22 cellular contexts compared by ENCODE assay signal in the genomic region with DNA sequence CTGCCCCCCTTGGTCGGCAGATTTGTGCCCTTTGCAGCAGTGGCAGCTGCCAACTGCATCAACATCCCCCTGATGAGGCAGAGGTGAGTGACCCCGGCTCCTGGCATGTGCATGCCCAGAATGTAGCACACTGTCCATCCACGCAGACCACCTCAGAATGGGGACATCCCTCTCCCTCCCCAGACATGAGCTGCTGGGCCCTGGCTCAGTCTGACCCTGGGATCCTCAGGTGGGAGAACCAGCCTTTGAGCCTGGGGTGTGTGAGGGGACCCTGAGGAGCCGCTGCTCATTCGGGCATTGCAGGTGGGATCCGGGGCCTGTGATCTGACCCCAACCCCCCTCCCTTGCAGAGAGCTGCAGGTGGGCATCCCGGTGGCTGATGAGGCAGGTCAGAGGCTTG. TPM values are rescaled to one million over a fixed set of nuclear protein-coding genes. Genes with fewer than 3 reads are reported as not detected.
DNase-seq lines count a peak whose midpoint lies in the region; ATAC-seq and TF ChIP-seq lines count a peak whose summit lies in the region.
"Had no signal": no experiment of that assay in that cellular context is flagged by ENCODE, and none has a peak within 500 bp of the region (broad histone marks: within the 10 kb centered on the region; RNA-seq: fewer than 3 reads in every experiment).

No MANE protein-coding gene starts in this region.

- no peak overlapping the region for H2BK12ac ChIP-seq in neuronal stem cell (ENCODE audit: low read length)

- peak overlapping the region; percentile 33 for H3K18ac ChIP-seq in neuronal stem cell (ENCODE audit: low read length)

- no peak overlapping the region for H3K9ac ChIP-seq in neuronal stem cell (ENCODE audit: low read depth, low read length, poor library complexity)
- H3K9ac ChIP-seq: BLaER1 had no signal

- no peak overlapping the region for H4K91ac ChIP-seq in neuronal stem cell (ENCODE audit: low read depth, low read length, poor library complexity)

- H4K8ac ChIP-seq in neuronal stem cell (ENCODE audit: low read depth, low read length): no peak overlapping the region

- TF ChIP-seq CTCF in HEK293 (tag by site-specific recombination; IDR thresholded peaks at IDR 0.05): no peak
- no peak for TF ChIP-seq CTCF in RWPE1 (conservative IDR thresholded peaks at IDR 0.05; ENCODE audit: low read depth)
- no peak for TF ChIP-seq CTCF in spleen (IDR thresholded peaks at IDR 0.05 in 8 of 11, conservative IDR thresholded peaks at IDR 0.05 in 3 of 11)

- peaks cover 15% of the 10 kb centered on the region for H3K4me1 ChIP-seq in HEK293 (ENCODE audit: control insufficient read depth, insufficient read depth, low read length)
- H3K4me1 ChIP-seq in neuronal stem cell (ENCODE audit: control insufficient read depth in 2 of 2, insufficient read depth in 1 of 2, low read depth in 1 of 2, low read length in 2 of 2): peaks cover 13 to 14% of the 10 kb centered on the region in 2 donors
- peaks cover 9 to 36% (median 22%) of the 10 kb centered on the region in 6 donors for H3K4me1 ChIP-seq in spleen

- H3K27ac ChIP-seq in HEK293 (ENCODE audit: extremely low read depth, low read depth, low read length) (no peak overlapping the region), RWPE1 (peak overlapping the region; percentile 1; the same call in 1 of the 2 replicates), neuronal stem cell (replicated peaks; ENCODE audit: low read length) (no peak overlapping the region), spleen (no peak overlapping the region)
- H3K27ac ChIP-seq: BLaER1 had no signal

- TF ChIP-seq POLR2A in spleen (IDR thresholded peaks at IDR 0.05): no peak

- H3K4me2 ChIP-seq in neuronal stem cell (ENCODE audit: insufficient read depth, low read length, poor library complexity, severe bottlenecking): no peak overlapping the region
- H3K4me2 ChIP-seq: BLaER1 had no signal

- no peaks in the 10 kb centered on the region for H3K79me1 ChIP-seq in neuronal stem cell (ENCODE audit: low read depth, low read length)

- no peak overlapping the region for H2BK15ac ChIP-seq in neuronal stem cell (ENCODE audit: low read length)

- ATAC-seq in GM19328 (IDR thresholded peaks at IDR 0.05; ENCODE audit: unreplicated experiment): no peak
- ATAC-seq in HG02938 (IDR thresholded peaks at IDR 0.05; ENCODE audit: unreplicated experiment): no peak
- ATAC-seq in GM21423 (IDR thresholded peaks at IDR 0.05; ENCODE audit: unreplicated experiment): no peak

- H3K9me3 ChIP-seq in HEK293 (ENCODE audit: control insufficient read depth, insufficient read depth, low read depth, low read length): no peaks in the 10 kb centered on the region
- peaks cover 0 to 2% of the 10 kb centered on the region in 2 donors for H3K9me3 ChIP-seq in neuronal stem cell (replicated peaks in 1 of 2; ENCODE audit: control insufficient read depth in 2 of 2, insufficient read depth in 1 of 2, low read depth in 1 of 2, low read length in 2 of 2)
- no peaks in the 10 kb centered on the region for H3K9me3 ChIP-seq in spleen
- H3K9me3 ChIP-seq: BE2C, BLaER1 had no signal

- H3K4ac ChIP-seq in neuronal stem cell (ENCODE audit: low read length): no peak overlapping the region

- no peak overlapping the region for H3K14ac ChIP-seq in neuronal stem cell (ENCODE audit: low read length)

- POLR2A ChIA-PET in HEK293 (lab: Yijun Ruan, JAX): no interaction called here
- POLR2A ChIA-PET in RWPE1 (lab: Yijun Ruan, JAX; ENCODE audit: low non-redundant PET): no interaction called here

- H3K36me3 ChIP-seq in HEK293 (ENCODE audit: control insufficient read depth in 2 of 2, insufficient read depth in 1 of 2, low read length in 2 of 2) (peaks cover 0 to 19% of the 10 kb centered on the region in 2 experiments; a peak in 1 of 3 replicates), neuronal stem cell (replicated peaks in 1 of 2; ENCODE audit: control insufficient read depth in 2 of 2, insufficient read depth in 2 of 2, low read length in 2 of 2) (no peaks in the 10 kb centered on the region), spleen (peaks cover 5 to 61% (median 49%) of the 10 kb centered on the region in 6 donors)
- H3K36me3 ChIP-seq: BE2C had no signal

- H3K27me3 ChIP-seq in neuronal stem cell (ENCODE audit: control insufficient read depth in 3 of 3, insufficient read depth in 3 of 3, low read depth in 1 of 3, low read length in 3 of 3) (peaks cover 7 to 44% (median 32%) of the 10 kb centered on the region in 3 experiments), spleen (replicated peaks in 1 of 7) (no peaks in the 10 kb centered on the region)
- H3K27me3 ChIP-seq: BE2C, BLaER1 had no signal

- no CpG with 5 or more reads among the region's 7 CpGs for WGBS in neuronal stem cell (ENCODE audit: extremely low coverage in 2 of 2, insufficient read length in 2 of 2, insufficient replicate concordance in 1 of 2), 2 donors
- 73 to 95% (median 83%) methylated on average over 2 to 7 of the region's 7 CpGs for WGBS in spleen, 5 donors

- peak overlapping the region; percentile 41 for H2AK5ac ChIP-seq in neuronal stem cell (ENCODE audit: low read depth, low read length)

- no peak overlapping the region for H2BK5ac ChIP-seq in neuronal stem cell (ENCODE audit: low read length)

- H2BK120ac ChIP-seq in neuronal stem cell (ENCODE audit: low read depth, low read length): no peak overlapping the region

- no peak overlapping the region for H3K23ac ChIP-seq in neuronal stem cell (ENCODE audit: low read depth, low read length, poor library complexity)

- CTCF ChIA-PET in HEK293 (lab: Yijun Ruan, JAX) (interaction anchor here (2.5 kb wide), 1 partner anchor 18 kb away, joined by 17 read pairs; no protein-coding TSS in a partner anchor), RWPE1 (lab: Yijun Ruan, JAX) (interaction anchor here (0.6 kb wide), 2 partner anchors 13 to 40 kb away, joined by 3 to 4 read pairs; no protein-coding TSS in a partner anchor)

- H2AFZ ChIP-seq in neuronal stem cell (ENCODE audit: low read length): no peak overlapping the region

- H3K4me3 ChIP-seq in HEK293 (ENCODE audit: low read depth, low read length) (no peak overlapping the region), neuronal stem cell (ENCODE audit: low read length in 2 of 2) (no peak overlapping the region), spleen (no peak overlapping the region)
- H3K4me3 ChIP-seq: BLaER1 had no signal

- DNase-seq in RWPE1 (ENCODE audit: low spot score) (no peak), neuronal stem cell (ENCODE audit: low spot score) (no peak), spleen (peak; percentile 59), DMS153 treated with DMSO at 0.1 percent for 48 hours (lab: John Stamatoyannopoulos, UW; ENCODE audit: unreplicated experiment) (no peak)
- DNase-seq: 8988T; ACHN; BE2C; C1 segment of cervical spinal cord; CD4-positive, alpha-beta memory T cell; CD4-positive, CD25-positive, alpha-beta regulatory T cell; CD8-positive, alpha-beta memory T cell; COR-L47; DMS 273 treated with DMSO at 0.1 percent for 48 hours; DMS153; DMS79 treated with DMSO at 0.1 percent for 48 hours; GF-D8 had no signal

- intact Hi-C loops in spleen (cut with DNase I; ENCODE audit: low total_unique reads): no loop called here

TF ChIP-seq in HEK293, 187 proteins besides CTCF, POLR2A, EP300 and RAD21:
- TF ChIP-seq ZNF221 (tag by site-specific recombination; IDR thresholded peaks at IDR 0.05; ENCODE audit: borderline replicate concordance): no peak
- 0 out of 2 replicates have a peak, but pooled peaks have one; percentile 3 for TF ChIP-seq GLIS2 (tag by site-specific recombination; IDR thresholded peaks at IDR 0.05)

RNA-seq across cellular contexts. Expression of gene SFXN3, which starts 5.7 kb away (rescaled TPM):
- 0.06 TPM for polyA plus RNA-seq in neuronal stem cell (2013, experiment 1 of 2)
- 0.11 TPM for polyA plus RNA-seq in neuronal stem cell (2013, experiment 2 of 2)
- total RNA-seq in spleen: 10 to 100 TPM; 35.6 to 70.0 (median 44.3) TPM
- polyA plus RNA-seq in spleen: 10 to 100 TPM in 2 of 3 donors, 1 to 10 TPM in 1; 7.9 to 16.6 (median 10.8) TPM

RNA-seq across cellular contexts. Expression of gene PDZD7, which starts 5.8 kb away (rescaled TPM):
- polyA plus RNA-seq in neuronal stem cell (2013, experiment 1 of 2): 0.29 TPM
- polyA plus RNA-seq in neuronal stem cell (2013, experiment 2 of 2): 0.33 TPM
- 1 to 10 TPM in 5 of 7 donors, under 1 TPM in 2; 0.42 to 2.3 (median 1.6) TPM for total RNA-seq in spleen
- polyA plus RNA-seq in spleen: under 1 TPM; 0.17 to 0.77 (median 0.30) TPM
- polyA plus RNA-seq: CD14-positive monocyte had no signal

RNA-seq across cellular contexts. Expression of gene KAZALD1, which starts 25.1 kb away (rescaled TPM):
- polyA plus RNA-seq in neuronal stem cell (2013, experiment 1 of 2): 3.0 TPM
- polyA plus RNA-seq in neuronal stem cell (2013, experiment 2 of 2): 2.4 TPM
- 10 to 100 TPM; 15.1 to 67.3 (median 57.3) TPM for total RNA-seq in spleen
- 10 to 100 TPM; 11.6 to 32.5 (median 15.5) TPM for polyA plus RNA-seq in spleen
- total RNA-seq: CD4-positive, alpha-beta memory T cell; CD4-positive, CD25-positive, alpha-beta regulatory T cell had no signal
- polyA plus RNA-seq: CD4-positive, alpha-beta memory T cell; CD8-positive, alpha-beta memory T cell had no signal

RNA-seq across cellular contexts. Expression of gene LZTS2, which starts 37.1 kb away (rescaled TPM):
- polyA plus RNA-seq in neuronal stem cell (2013, experiment 1 of 2): 75.1 TPM
- polyA plus RNA-seq in neuronal stem cell (2013, experiment 2 of 2): 76.2 TPM
- 10 to 100 TPM; 40.9 to 76.6 (median 56.9) TPM for total RNA-seq in spleen
- 10 to 100 TPM; 21.8 to 55.3 (median 25.9) TPM for polyA plus RNA-seq in spleen

RNA-seq across cellular contexts. Expression of gene TWNK, which starts 49.4 kb away (rescaled TPM):
- polyA plus RNA-seq in neuronal stem cell (2013, experiment 1 of 2): 7.5 TPM
- polyA plus RNA-seq in neuronal stem cell (2013, experiment 2 of 2): 7.0 TPM
- total RNA-seq in spleen: 1 to 10 TPM; 5.6 to 9.4 (median 8.5) TPM
- 1 to 10 TPM; 7.4 to 9.9 (median 7.9) TPM for polyA plus RNA-seq in spleen
